Comparison of ENCODE assay signal across 13 cellular contexts in genomic region chr17:64354824-64355535, GRCh38. TPM values are rescaled to one million over a fixed set of nuclear protein-coding genes. Genes with fewer than 3 reads are reported as not detected.
A peak's percentile ranks its signal among the peaks of the same experiment; 100 is the strongest.
DNase-seq lines count a peak whose midpoint lies in the region; ATAC-seq and TF ChIP-seq lines count a peak whose summit lies in the region.
"Had no signal": no experiment of that assay in that cellular context is flagged by ENCODE, and none has a peak within 500 bp of the region (broad histone marks: within the 10 kb centered on the region; RNA-seq: fewer than 3 reads in every experiment).

No MANE protein-coding gene starts in this region.

- H3K4me3 Mint-ChIP-seq in activated naive CD8-positive, alpha-beta T cell treated with anti-CD3 and anti-CD28 coated beads, Interleukin-2, amount 50 U/mL, for 24 hours, result no peak overlapping the region
- H3K4me3 Mint-ChIP-seq: activated T-cell treated with anti-CD3 and anti-CD28 coated beads, Interleukin-2, amount 50 U/mL, for 4 hours; type B pancreatic cell had no signal

- peaks cover 0 to 81% (median 70%) of the 10 kb centered on the region in 9 donors for H3K36me3 ChIP-seq in heart left ventricle

- H3K27ac ChIP-seq in heart left ventricle (peak overlapping the region in 11 of 12 donors; percentile 12 to 85 (median 65)), skin epidermis (peak overlapping the region in 15 of 21 experiments; percentile 28 to 76 (median 51))

- TF ChIP-seq POLR2A in heart left ventricle (IDR thresholded peaks at IDR 0.05), result no peak

- H3K9me3 Mint-ChIP-seq in activated naive CD8-positive, alpha-beta T cell treated with anti-CD3 and anti-CD28 coated beads, Interleukin-2, amount 50 U/mL, for 24 hours, result no peaks in the 10 kb centered on the region
- H3K9me3 Mint-ChIP-seq: activated T-cell treated with anti-CD3 and anti-CD28 coated beads, Interleukin-2, amount 50 U/mL, for 4 hours; type B pancreatic cell had no signal

- peaks cover 0 to 65% (median 40%) of the 10 kb centered on the region in 12 donors for H3K4me1 ChIP-seq in heart left ventricle

- peak; percentile 3 for DNase-seq in NCI-H1092 treated with DMSO at 0.1 percent for 48 hours (lab: John Stamatoyannopoulos, UW)
- DNase-seq in NCI-H1092 (lab: John Stamatoyannopoulos, UW), result no peak
- DNase-seq in activated naive CD8-positive, alpha-beta T cell treated with anti-CD3 and anti-CD28 coated beads, Interleukin-2, amount 50 U/mL, for 24 hours, result no peak
- DNase-seq in heart left ventricle, result no peak
- no peak for DNase-seq in NCI-H1436 treated with DMSO at 0.1 percent for 48 hours (lab: John Stamatoyannopoulos, UW)
- DNase-seq in ecto neural progenitor cell (ENCODE audit: low spot score), result no peak
- DNase-seq in COLO668 (lab: John Stamatoyannopoulos, UW; ENCODE audit: unreplicated experiment), result no peak
- DNase-seq: activated T-cell treated with anti-CD3 and anti-CD28 coated beads, Interleukin-2, amount 50 U/mL, for 4 hours; NCI-H146; right cardiac atrium had no signal

- peaks cover 48% of the 10 kb centered on the region for H3K4me1 Mint-ChIP-seq in activated naive CD8-positive, alpha-beta T cell treated with anti-CD3 and anti-CD28 coated beads, Interleukin-2, amount 50 U/mL, for 24 hours

- H3K27me3 Mint-ChIP-seq in activated naive CD8-positive, alpha-beta T cell treated with anti-CD3 and anti-CD28 coated beads, Interleukin-2, amount 50 U/mL, for 24 hours, result no peaks in the 10 kb centered on the region

- H3K27ac Mint-ChIP-seq in activated naive CD8-positive, alpha-beta T cell treated with anti-CD3 and anti-CD28 coated beads, Interleukin-2, amount 50 U/mL, for 24 hours, result peak overlapping the region; percentile 92
- H3K27ac Mint-ChIP-seq: type B pancreatic cell had no signal

- intact Hi-C loops in heart left ventricle (cut with DNase I), result loop anchor here in 2 of 10 donors (5.0 kb wide), 2 partner anchors 33 to 57 kb away; no protein-coding TSS in a partner anchor

- H3K36me3 Mint-ChIP-seq in activated naive CD8-positive, alpha-beta T cell treated with anti-CD3 and anti-CD28 coated beads, Interleukin-2, amount 50 U/mL, for 24 hours (ENCODE audit: low read depth), result peaks cover 24% of the 10 kb centered on the region
- H3K36me3 Mint-ChIP-seq: type B pancreatic cell had no signal

- H3K27me3 ChIP-seq in heart left ventricle, result no peaks in the 10 kb centered on the region

- no peak overlapping the region for H3K4me3 ChIP-seq in heart left ventricle
- no peak overlapping the region for H3K4me3 ChIP-seq in skin epidermis

- ATAC-seq in activated naive CD8-positive, alpha-beta T cell treated with anti-CD3 and anti-CD28 coated beads, Interleukin-2, amount 50 U/mL, for 24 hours, result peak; percentile 9
- peak in 1 of 4 donors; percentile 2 for ATAC-seq in heart left ventricle

- TF ChIP-seq CTCF in heart left ventricle (IDR thresholded peaks at IDR 0.05), result no peak

- H3K9me3 ChIP-seq in heart left ventricle, result no peaks in the 10 kb centered on the region

- WGBS in heart left ventricle, 4 donors, result 61 to 67% (median 63%) methylated on average over 5 of the region's 5 CpGs

RNA-seq across cellular contexts. Expression of gene PECAM1, which starts 35.7 kb away (rescaled TPM):
- total RNA-seq in heart left ventricle, result 100 to 1,000 TPM in 6 of 9 donors, 10 to 100 TPM in 3; 66.2 to 259 (median 117) TPM
- 10 to 100 TPM; 26.1 to 74.2 TPM for polyA plus RNA-seq in heart left ventricle
- total RNA-seq: A172 had no signal
